In genomic region chr9:6664204-6664683, GRCh38 we compare ENCODE assay signal across 2 cellular contexts.
TF ChIP-seq lines count a peak whose summit lies in the region.

No MANE protein-coding gene starts in this region.

TF ChIP-seq in WTC11, 78 proteins besides CTCF, POLR2A, EP300 and RAD21 (continued from another document):
- no peak for TF ChIP-seq FOXJ3 (CRISPR knock-in tag; IDR thresholded peaks at IDR 0.05; ENCODE audit: borderline replicate concordance)

TF ChIP-seq in HepG2, 621 proteins besides CTCF, POLR2A, EP300 and RAD21 (continued from another document and continues in another):
- TF ChIP-seq ZNF318 (CRISPR knock-in tag; IDR thresholded peaks at IDR 0.05) (0 out of 2 replicates have a peak, but pooled peaks have one; percentile 9), ZNF121 (CRISPR knock-in tag; IDR thresholded peaks at IDR 0.05) (peak; percentile 55; the same call in 1 of the 2 replicates), SETDB1 (CRISPR knock-in tag; IDR thresholded peaks at IDR 0.05; ENCODE audit: borderline replicate concordance) (no peak), TAF1 (CRISPR knock-in tag; IDR thresholded peaks at IDR 0.05) (0 out of 2 replicates have a peak, but pooled peaks have one; percentile 20), EHMT2 (IDR thresholded peaks at IDR 0.05; ENCODE audit: borderline replicate concordance, low read depth, low read length) (no peak), THRA (CRISPR knock-in tag; IDR thresholded peaks at IDR 0.05; ENCODE audit: borderline replicate concordance) (no peak), ZNF468 (CRISPR knock-in tag; IDR thresholded peaks at IDR 0.05) (no peak), ZNF530 (CRISPR knock-in tag; IDR thresholded peaks at IDR 0.05; ENCODE audit: low read depth) (no peak), ZSCAN25 (CRISPR knock-in tag; IDR thresholded peaks at IDR 0.05) (no peak), ZNF607 (CRISPR knock-in tag; IDR thresholded peaks at IDR 0.05; ENCODE audit: borderline replicate concordance) (no peak), ERF (CRISPR knock-in tag; IDR thresholded peaks at IDR 0.05) (no peak), NAIF1 (CRISPR knock-in tag; IDR thresholded peaks at IDR 0.05; ENCODE audit: borderline replicate concordance) (0 out of 2 replicates have a peak, but pooled peaks have one; percentile 23), ZNF775 (CRISPR knock-in tag; IDR thresholded peaks at IDR 0.05; ENCODE audit: borderline replicate concordance) (no peak), PAWR (CRISPR knock-in tag; IDR thresholded peaks at IDR 0.05; ENCODE audit: borderline replicate concordance) (no peak), ZNF367 (CRISPR knock-in tag; IDR thresholded peaks at IDR 0.05; ENCODE audit: borderline replicate concordance) (no peak), ZFP1 (CRISPR knock-in tag; IDR thresholded peaks at IDR 0.05) (no peak), NR0B2 (CRISPR knock-in tag; IDR thresholded peaks at IDR 0.05) (no peak), ZNF839 (CRISPR knock-in tag; IDR thresholded peaks at IDR 0.05; ENCODE audit: borderline replicate concordance) (no peak), ZBTB39 (CRISPR knock-in tag; IDR thresholded peaks at IDR 0.05) (no peak), SSRP1 (CRISPR knock-in tag; IDR thresholded peaks at IDR 0.05) (no peak), DBP (CRISPR knock-in tag; IDR thresholded peaks at IDR 0.05; ENCODE audit: not compliant biosample characterization) (no peak), SUZ12 (IDR thresholded peaks at IDR 0.05; ENCODE audit: low read depth, low read length) (no peak), ZNF605 (CRISPR knock-in tag; IDR thresholded peaks at IDR 0.05) (peak; percentile 63; the same call in 1 of the 2 replicates), ZNF816 (CRISPR knock-in tag; IDR thresholded peaks at IDR 0.05; ENCODE audit: borderline replicate concordance) (no peak), ZNF780A (CRISPR knock-in tag; IDR thresholded peaks at IDR 0.05) (no peak), ZFP36L2 (CRISPR knock-in tag; IDR thresholded peaks at IDR 0.05) (no peak), HMG20A (CRISPR knock-in tag; IDR thresholded peaks at IDR 0.05; ENCODE audit: borderline replicate concordance) (no peak), MEIS1 (CRISPR knock-in tag; IDR thresholded peaks at IDR 0.05; ENCODE audit: borderline replicate concordance) (no peak), HES4 (CRISPR knock-in tag; IDR thresholded peaks at IDR 0.05; ENCODE audit: borderline replicate concordance) (peak; percentile 59; the same call in 1 of the 2 replicates), ZNF792 (CRISPR knock-in tag; IDR thresholded peaks at IDR 0.05) (no peak)
- TF ChIP-seq, protein P1, sequence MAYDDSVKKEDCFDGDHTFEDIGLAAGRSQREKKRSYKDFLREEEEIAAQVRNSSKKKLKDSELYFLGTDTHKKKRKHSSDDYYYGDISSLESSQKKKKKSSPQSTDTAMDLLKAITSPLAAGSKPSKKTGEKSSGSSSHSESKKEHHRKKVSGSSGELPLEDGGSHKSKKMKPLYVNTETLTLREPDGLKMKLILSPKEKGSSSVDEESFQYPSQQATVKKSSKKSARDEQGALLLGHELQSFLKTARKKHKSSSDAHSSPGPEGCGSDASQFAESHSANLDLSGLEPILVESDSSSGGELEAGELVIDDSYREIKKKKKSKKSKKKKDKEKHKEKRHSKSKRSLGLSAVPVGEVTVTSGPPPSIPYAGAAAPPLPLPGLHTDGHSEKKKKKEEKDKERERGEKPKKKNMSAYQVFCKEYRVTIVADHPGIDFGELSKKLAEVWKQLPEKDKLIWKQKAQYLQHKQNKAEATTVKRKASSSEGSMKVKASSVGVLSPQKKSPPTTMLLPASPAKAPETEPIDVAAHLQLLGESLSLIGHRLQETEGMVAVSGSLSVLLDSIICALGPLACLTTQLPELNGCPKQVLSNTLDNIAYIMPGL (CRISPR knock-in tag; IDR thresholded peaks at IDR 0.05; ENCODE audit: borderline replicate concordance in 1 of 2, low read depth in 1 of 2), result peak in 1 of 2 experiments; percentile 26; a peak in 1 of 4 replicates
- TF ChIP-seq, protein P2, sequence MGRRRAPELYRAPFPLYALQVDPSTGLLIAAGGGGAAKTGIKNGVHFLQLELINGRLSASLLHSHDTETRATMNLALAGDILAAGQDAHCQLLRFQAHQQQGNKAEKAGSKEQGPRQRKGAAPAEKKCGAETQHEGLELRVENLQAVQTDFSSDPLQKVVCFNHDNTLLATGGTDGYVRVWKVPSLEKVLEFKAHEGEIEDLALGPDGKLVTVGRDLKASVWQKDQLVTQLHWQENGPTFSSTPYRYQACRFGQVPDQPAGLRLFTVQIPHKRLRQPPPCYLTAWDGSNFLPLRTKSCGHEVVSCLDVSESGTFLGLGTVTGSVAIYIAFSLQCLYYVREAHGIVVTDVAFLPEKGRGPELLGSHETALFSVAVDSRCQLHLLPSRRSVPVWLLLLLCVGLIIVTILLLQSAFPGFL (CRISPR knock-in tag; IDR thresholded peaks at IDR 0.05), result no peak
- TF ChIP-seq, protein P3, sequence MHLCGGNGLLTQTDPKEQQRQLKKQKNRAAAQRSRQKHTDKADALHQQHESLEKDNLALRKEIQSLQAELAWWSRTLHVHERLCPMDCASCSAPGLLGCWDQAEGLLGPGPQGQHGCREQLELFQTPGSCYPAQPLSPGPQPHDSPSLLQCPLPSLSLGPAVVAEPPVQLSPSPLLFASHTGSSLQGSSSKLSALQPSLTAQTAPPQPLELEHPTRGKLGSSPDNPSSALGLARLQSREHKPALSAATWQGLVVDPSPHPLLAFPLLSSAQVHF (CRISPR knock-in tag; IDR thresholded peaks at IDR 0.05), result no peak
- TF ChIP-seq, protein P4, sequence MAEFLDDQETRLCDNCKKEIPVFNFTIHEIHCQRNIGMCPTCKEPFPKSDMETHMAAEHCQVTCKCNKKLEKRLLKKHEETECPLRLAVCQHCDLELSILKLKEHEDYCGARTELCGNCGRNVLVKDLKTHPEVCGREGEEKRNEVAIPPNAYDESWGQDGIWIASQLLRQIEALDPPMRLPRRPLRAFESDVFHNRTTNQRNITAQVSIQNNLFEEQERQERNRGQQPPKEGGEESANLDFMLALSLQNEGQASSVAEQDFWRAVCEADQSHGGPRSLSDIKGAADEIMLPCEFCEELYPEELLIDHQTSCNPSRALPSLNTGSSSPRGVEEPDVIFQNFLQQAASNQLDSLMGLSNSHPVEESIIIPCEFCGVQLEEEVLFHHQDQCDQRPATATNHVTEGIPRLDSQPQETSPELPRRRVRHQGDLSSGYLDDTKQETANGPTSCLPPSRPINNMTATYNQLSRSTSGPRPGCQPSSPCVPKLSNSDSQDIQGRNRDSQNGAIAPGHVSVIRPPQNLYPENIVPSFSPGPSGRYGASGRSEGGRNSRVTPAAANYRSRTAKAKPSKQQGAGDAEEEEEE (CRISPR knock-in tag; IDR thresholded peaks at IDR 0.05; ENCODE audit: borderline replicate concordance), result no peak
- TF ChIP-seq, protein P5, sequence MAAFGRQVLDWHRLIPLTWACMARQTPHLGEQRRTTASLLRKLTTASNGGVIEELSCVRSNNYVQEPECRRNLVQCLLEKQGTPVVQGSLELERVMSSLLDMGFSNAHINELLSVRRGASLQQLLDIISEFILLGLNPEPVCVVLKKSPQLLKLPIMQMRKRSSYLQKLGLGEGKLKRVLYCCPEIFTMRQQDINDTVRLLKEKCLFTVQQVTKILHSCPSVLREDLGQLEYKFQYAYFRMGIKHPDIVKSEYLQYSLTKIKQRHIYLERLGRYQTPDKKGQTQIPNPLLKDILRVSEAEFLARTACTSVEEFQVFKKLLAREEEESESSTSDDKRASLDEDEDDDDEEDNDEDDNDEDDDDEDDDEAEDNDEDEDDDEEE (CRISPR knock-in tag; IDR thresholded peaks at IDR 0.05), result peak; percentile 61; the same call in 1 of the 2 replicates
